ENCODE assay signal across 1 cellular context in genomic region chr6:26363882-26364825, GRCh38.
TF ChIP-seq lines count a peak whose summit lies in the region.

No MANE protein-coding gene starts in this region.

TF ChIP-seq in GM23338, 12 proteins besides CTCF, POLR2A, EP300 and RAD21 (continued from another document):
- TF ChIP-seq, protein P1, sequence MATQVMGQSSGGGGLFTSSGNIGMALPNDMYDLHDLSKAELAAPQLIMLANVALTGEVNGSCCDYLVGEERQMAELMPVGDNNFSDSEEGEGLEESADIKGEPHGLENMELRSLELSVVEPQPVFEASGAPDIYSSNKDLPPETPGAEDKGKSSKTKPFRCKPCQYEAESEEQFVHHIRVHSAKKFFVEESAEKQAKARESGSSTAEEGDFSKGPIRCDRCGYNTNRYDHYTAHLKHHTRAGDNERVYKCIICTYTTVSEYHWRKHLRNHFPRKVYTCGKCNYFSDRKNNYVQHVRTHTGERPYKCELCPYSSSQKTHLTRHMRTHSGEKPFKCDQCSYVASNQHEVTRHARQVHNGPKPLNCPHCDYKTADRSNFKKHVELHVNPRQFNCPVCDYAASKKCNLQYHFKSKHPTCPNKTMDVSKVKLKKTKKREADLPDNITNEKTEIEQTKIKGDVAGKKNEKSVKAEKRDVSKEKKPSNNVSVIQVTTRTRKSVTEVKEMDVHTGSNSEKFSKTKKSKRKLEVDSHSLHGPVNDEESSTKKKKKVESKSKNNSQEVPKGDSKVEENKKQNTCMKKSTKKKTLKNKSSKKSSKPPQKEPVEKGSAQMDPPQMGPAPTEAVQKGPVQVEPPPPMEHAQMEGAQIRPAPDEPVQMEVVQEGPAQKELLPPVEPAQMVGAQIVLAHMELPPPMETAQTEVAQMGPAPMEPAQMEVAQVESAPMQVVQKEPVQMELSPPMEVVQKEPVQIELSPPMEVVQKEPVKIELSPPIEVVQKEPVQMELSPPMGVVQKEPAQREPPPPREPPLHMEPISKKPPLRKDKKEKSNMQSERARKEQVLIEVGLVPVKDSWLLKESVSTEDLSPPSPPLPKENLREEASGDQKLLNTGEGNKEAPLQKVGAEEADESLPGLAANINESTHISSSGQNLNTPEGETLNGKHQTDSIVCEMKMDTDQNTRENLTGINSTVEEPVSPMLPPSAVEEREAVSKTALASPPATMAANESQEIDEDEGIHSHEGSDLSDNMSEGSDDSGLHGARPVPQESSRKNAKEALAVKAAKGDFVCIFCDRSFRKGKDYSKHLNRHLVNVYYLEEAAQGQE (IDR thresholded peaks at IDR 0.05; ENCODE audit: unreplicated experiment): no peak
- TF ChIP-seq EZH2phosphoT487 (IDR thresholded peaks at IDR 0.05; ENCODE audit: unreplicated experiment): no peak
- no peak for TF ChIP-seq CREB1 (CRISPR knock-in tag; IDR thresholded peaks at IDR 0.05; ENCODE audit: low read depth)
- TF ChIP-seq NANOG (IDR thresholded peaks at IDR 0.05; ENCODE audit: borderline replicate concordance): no peak
- TF ChIP-seq JUNB (IDR thresholded peaks at IDR 0.05; ENCODE audit: unreplicated experiment): no peak
- TF ChIP-seq EZH2 (IDR thresholded peaks at IDR 0.05; ENCODE audit: low read depth, unreplicated experiment): no peak
